In genomic region chr1:23777979-23778814, GRCh38 we compare ENCODE assay signal across 1 cellular context.
TF ChIP-seq lines count a peak whose summit lies in the region.

Gene PITHD1, plus strand, starts transcription at chr1:23778418. Its CDS starts 98 bp downstream, at chr1:23778516.

TF ChIP-seq in K562, 482 proteins besides CTCF, POLR2A, EP300 and RAD21 (continued from another document and continues in another):
- no peak for TF ChIP-seq ZNF23 (CRISPR knock-in tag; IDR thresholded peaks at IDR 0.05)
- TF ChIP-seq NFRKB (IDR thresholded peaks at IDR 0.05; ENCODE audit: low read depth): peak; percentile 89
- no peak; the same call in 1 of the 2 replicates for TF ChIP-seq ZBTB7A (IDR thresholded peaks at IDR 0.05; ENCODE audit: borderline replicate concordance, control insufficient read depth, low read depth, low read length)
- no peak for TF ChIP-seq MAFF (IDR thresholded peaks at IDR 0.05; ENCODE audit: low read length)
- no peak for TF ChIP-seq PCBP2 (IDR thresholded peaks at IDR 0.05; ENCODE audit: low read depth, low read length, poor library complexity, severe bottlenecking)
- peak; percentile 61; the same call in 1 of the 2 replicates for TF ChIP-seq TARDBP (IDR thresholded peaks at IDR 0.05)
- 0 out of 2 replicates have a peak, but pooled peaks have one; percentile 41 for TF ChIP-seq PYGO2 (tag; IDR thresholded peaks at IDR 0.05)
- TF ChIP-seq HDAC3 (IDR thresholded peaks at IDR 0.05; ENCODE audit: borderline replicate concordance, partially characterized antibody): peak; percentile 85
- TF ChIP-seq GATA2 (CRISPR knock-in tag; IDR thresholded peaks at IDR 0.05): peak; percentile 94
- TF ChIP-seq ZZZ3 (IDR thresholded peaks at IDR 0.05): 0 out of 2 replicates have a peak, but pooled peaks have one; percentile 29
- TF ChIP-seq LEF1 (IDR thresholded peaks at IDR 0.05): peak; percentile 94
- peak; percentile 68 for TF ChIP-seq HNRNPLL (IDR thresholded peaks at IDR 0.05; ENCODE audit: low read depth, low read length, poor library complexity, severe bottlenecking)
- TF ChIP-seq ZNF408 (CRISPR knock-in tag; IDR thresholded peaks at IDR 0.05; ENCODE audit: low read depth): no peak
- no peak for TF ChIP-seq CLOCK (CRISPR knock-in tag; IDR thresholded peaks at IDR 0.05; ENCODE audit: borderline replicate concordance)
- 0 out of 2 replicates have a peak, but pooled peaks have one; percentile 2 for TF ChIP-seq ZBTB9 (CRISPR knock-in tag; IDR thresholded peaks at IDR 0.05)
- TF ChIP-seq TCF7 (IDR thresholded peaks at IDR 0.05; ENCODE audit: borderline replicate concordance): peak; percentile 71; the same call in 1 of the 2 replicates
- TF ChIP-seq KLF13 (tag; IDR thresholded peaks at IDR 0.05; ENCODE audit: borderline replicate concordance, low read depth): 0 out of 2 replicates have a peak, but pooled peaks have one; percentile 49
- TF ChIP-seq ZFP91 (CRISPR knock-in tag; IDR thresholded peaks at IDR 0.05): 0 out of 2 replicates have a peak, but pooled peaks have one; percentile 27
- peak; percentile 64 for TF ChIP-seq HCFC1 (IDR thresholded peaks at IDR 0.05; ENCODE audit: low read depth, low read length)
- peak; percentile 94 for TF ChIP-seq MGA (IDR thresholded peaks at IDR 0.05)
- no peak for TF ChIP-seq SAFB2 (IDR thresholded peaks at IDR 0.05; ENCODE audit: borderline replicate concordance, low read depth, low read length, severe bottlenecking)
- TF ChIP-seq XRCC5 (IDR thresholded peaks at IDR 0.05; ENCODE audit: low read depth, low read length): no peak
- TF ChIP-seq ZBTB40 (IDR thresholded peaks at IDR 0.05): peak; percentile 80
- TF ChIP-seq ZBTB40 (CRISPR knock-in tag; IDR thresholded peaks at IDR 0.05): no peak; the same call in 1 of the 2 replicates
- TF ChIP-seq DIDO1 (tag; IDR thresholded peaks at IDR 0.05; ENCODE audit: low read depth): peak; percentile 89; the same call in 1 of the 2 replicates
- 0 out of 2 replicates have a peak, but pooled peaks have one; percentile 2 for TF ChIP-seq ZNF316 (IDR thresholded peaks at IDR 0.05)
- TF ChIP-seq ZNF143 (CRISPR knock-in tag; IDR thresholded peaks at IDR 0.05): 0 out of 2 replicates have a peak, but pooled peaks have one; percentile 32
- TF ChIP-seq NFIX (CRISPR knock-in tag; IDR thresholded peaks at IDR 0.05; ENCODE audit: low read depth): no peak
- peak; percentile 79 to 90 for TF ChIP-seq FOXK2 (conservative IDR thresholded peaks at IDR 0.05 in 1 of 2, IDR thresholded peaks at IDR 0.05 in 1 of 2; ENCODE audit: low read depth in 2 of 2)
